ENCODE assay signal across 12 cellular contexts in the genomic region with DNA sequence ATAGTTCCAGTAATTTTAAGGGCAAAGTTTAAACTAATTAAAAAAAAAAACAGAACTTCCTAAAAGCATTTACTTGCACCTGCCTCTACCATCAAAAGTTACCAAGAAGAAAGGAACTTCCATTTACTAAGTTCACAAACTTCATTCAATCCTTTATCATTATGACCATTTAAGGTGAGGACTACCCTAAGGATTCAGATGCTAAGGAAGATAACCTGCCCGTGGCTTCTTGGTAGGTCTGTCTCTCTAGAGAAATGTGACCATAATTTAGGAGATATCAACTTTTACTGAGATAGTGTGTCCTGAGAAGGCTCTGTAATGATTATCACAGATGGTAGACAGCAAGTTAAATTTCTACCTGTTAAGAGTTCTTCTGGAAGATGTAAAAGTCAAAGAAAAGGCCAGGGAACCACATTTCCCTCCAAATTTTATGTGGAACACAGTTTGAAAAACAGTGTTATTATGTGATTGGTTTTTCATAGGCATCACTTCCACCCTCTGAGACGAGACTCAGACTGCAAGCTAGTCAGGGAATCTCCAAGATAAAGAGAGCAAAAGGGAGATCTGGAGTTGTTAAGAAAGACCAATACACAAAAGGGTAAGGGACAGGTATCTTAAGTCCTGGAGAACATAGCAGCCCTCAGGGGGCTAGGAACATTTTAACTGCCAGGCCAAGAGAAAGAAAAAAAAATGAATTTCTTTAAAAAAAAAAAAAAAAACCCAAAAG. TPM values are rescaled to one million over a fixed set of nuclear protein-coding genes. Genes with fewer than 3 reads are reported as not detected.
DNase-seq lines count a peak whose midpoint lies in the region; ATAC-seq and TF ChIP-seq lines count a peak whose summit lies in the region.
"Had no signal": no experiment of that assay in that cellular context is flagged by ENCODE, and none has a peak within 500 bp of the region (broad histone marks: within the 10 kb centered on the region; RNA-seq: fewer than 3 reads in every experiment).

No MANE protein-coding gene starts in this region.

- no peak for TF ChIP-seq CTCF in RWPE2 (IDR thresholded peaks at IDR 0.05; ENCODE audit: poor library complexity, severe bottlenecking)
- TF ChIP-seq CTCF in foreskin keratinocyte (conservative IDR thresholded peaks at IDR 0.05), result no peak

- no peaks in the 10 kb centered on the region for H3K27me3 Mint-ChIP-seq in activated CD4-positive, alpha-beta T cell treated with anti-CD3 and anti-CD28 coated beads for 36 hours

- no peaks in the 10 kb centered on the region for H3K27me3 ChIP-seq in RWPE2 (ENCODE audit: insufficient read depth, poor library complexity, severe bottlenecking)
- no peaks in the 10 kb centered on the region for H3K27me3 ChIP-seq in foreskin keratinocyte
- no peaks in the 10 kb centered on the region for H3K27me3 ChIP-seq in rectal smooth muscle tissue (ENCODE audit: control insufficient read depth, insufficient read depth, low read length)
- no peaks in the 10 kb centered on the region for H3K27me3 ChIP-seq in right cardiac atrium (ENCODE audit: control insufficient read depth, insufficient read depth)
- H3K27me3 ChIP-seq: heart left ventricle, tibial artery had no signal

- 58% methylated on average over 2 of the region's 2 CpGs for WGBS in right cardiac atrium

- no peak for DNase-seq in activated CD4-positive, alpha-beta T cell treated with anti-CD3 and anti-CD28 coated beads for 36 hours
- no peak for DNase-seq in activated CD4-positive, alpha-beta T cell treated with anti-CD3 and anti-CD28 coated beads, Interleukin-2, amount 50 U/mL, for 4 hours
- no peak for DNase-seq in RWPE2 (ENCODE audit: low spot score)
- no peak for DNase-seq in foreskin keratinocyte
- no peak for DNase-seq in activated CD4-positive, CD25-positive, alpha-beta regulatory T cell (lab: John Stamatoyannopoulos, UW)
- DNase-seq in right cardiac atrium, result no peak
- DNase-seq in NCI-H187 (lab: John Stamatoyannopoulos, UW), result no peak
- DNase-seq: H7, heart left ventricle, NCI-H146, tibial artery had no signal

- POLR2A ChIA-PET in activated CD4-positive, alpha-beta T cell treated with anti-CD3 and anti-CD28 coated beads for 36 hours (lab: Charles Lee), result no interaction called here

- H3K9me3 ChIP-seq in RWPE2 (ENCODE audit: severe bottlenecking) (no peaks in the 10 kb centered on the region), right cardiac atrium (ENCODE audit: control insufficient read depth, low read length) (no peaks in the 10 kb centered on the region)
- H3K9me3 ChIP-seq: heart left ventricle, tibial artery had no signal

- intact Hi-C loops in activated CD4-positive, alpha-beta T cell treated with anti-CD3 and anti-CD28 coated beads for 36 hours (cut with DNase I, micrococcal nuclease), result loop anchor here in 1 of 2 experiments (10.0 kb wide), 1 partner anchor 257 kb away; the partner anchor contains the start of gene FNBP4
- intact Hi-C loops in right cardiac atrium (cut with DNase I), result no loop called here

- H3K27ac Mint-ChIP-seq in activated CD4-positive, alpha-beta T cell treated with anti-CD3 and anti-CD28 coated beads for 36 hours, result peak overlapping the region; percentile 90

- no peaks in the 10 kb centered on the region for H3K9me3 Mint-ChIP-seq in activated CD4-positive, alpha-beta T cell treated with anti-CD3 and anti-CD28 coated beads for 36 hours (ENCODE audit: low read depth)

- H3K4me3 Mint-ChIP-seq in activated CD4-positive, alpha-beta T cell treated with anti-CD3 and anti-CD28 coated beads for 36 hours, result peak overlapping the region; percentile 48

- peaks cover 60% of the 10 kb centered on the region for H3K4me1 ChIP-seq in RWPE2 (ENCODE audit: insufficient read depth, poor library complexity, severe bottlenecking)
- H3K4me1 ChIP-seq in foreskin keratinocyte, result peaks cover 32% of the 10 kb centered on the region
- peaks cover 16% of the 10 kb centered on the region for H3K4me1 ChIP-seq in rectal smooth muscle tissue (ENCODE audit: control insufficient read depth, insufficient read depth, low read length)
- peaks cover 2% of the 10 kb centered on the region for H3K4me1 ChIP-seq in right cardiac atrium (ENCODE audit: control insufficient read depth, insufficient read depth, low read length)

- peaks cover 90% of the 10 kb centered on the region for H3K4me1 Mint-ChIP-seq in activated CD4-positive, alpha-beta T cell treated with anti-CD3 and anti-CD28 coated beads for 36 hours

- H3K27ac ChIP-seq in RWPE2 (ENCODE audit: poor library complexity, severe bottlenecking) (peak overlapping the region; percentile 90), foreskin keratinocyte (peak overlapping the region; percentile 24), rectal smooth muscle tissue (ENCODE audit: low read depth, low read length) (peak overlapping the region; percentile 12), right cardiac atrium (ENCODE audit: low read length) (no peak overlapping the region)

- H3K9ac ChIP-seq in rectal smooth muscle tissue (ENCODE audit: low read length), result no peak overlapping the region

- CTCF ChIA-PET in activated CD4-positive, alpha-beta T cell treated with anti-CD3 and anti-CD28 coated beads for 36 hours (lab: Charles Lee), result interaction anchor here (0.8 kb wide), 1 partner anchor 10 kb away, joined by 4 read pairs; no protein-coding TSS in a partner anchor

- H3K4me3 ChIP-seq in RWPE2 (ENCODE audit: severe bottlenecking) (no peak overlapping the region), rectal smooth muscle tissue (ENCODE audit: low read length) (no peak overlapping the region), right cardiac atrium (ENCODE audit: low read length) (no peak overlapping the region)
- H3K4me3 ChIP-seq: heart left ventricle, tibial artery had no signal

- no peak for ATAC-seq in activated CD4-positive, alpha-beta T cell treated with anti-CD3 and anti-CD28 coated beads for 36 hours
- ATAC-seq in RWPE2 (ENCODE audit: low read depth) (no peak), foreskin keratinocyte (no peak), right cardiac atrium (no peak)
- ATAC-seq: heart left ventricle had no signal

- H3K36me3 Mint-ChIP-seq in activated CD4-positive, alpha-beta T cell treated with anti-CD3 and anti-CD28 coated beads for 36 hours (ENCODE audit: low read depth), result peaks cover 37% of the 10 kb centered on the region

- H3K36me3 ChIP-seq in RWPE2 (ENCODE audit: low read depth) (peaks cover 38% of the 10 kb centered on the region), rectal smooth muscle tissue (ENCODE audit: control insufficient read depth, insufficient read depth, low read length) (no peaks in the 10 kb centered on the region)
- H3K36me3 ChIP-seq: heart left ventricle, tibial artery had no signal

RNA-seq across cellular contexts. Expression of gene CELF1, which starts 44.9 kb away (rescaled TPM):
- total RNA-seq in activated CD4-positive, alpha-beta T cell treated with anti-CD3 and anti-CD28 coated beads for 36 hours, result 100 to 1,000 TPM; 132 to 143 TPM
- 84.1 and 93.3 TPM in 2 replicates for total RNA-seq in foreskin keratinocyte
- 26.7 and 28.8 TPM in 2 replicates for polyA plus RNA-seq in foreskin keratinocyte
- total RNA-seq in right cardiac atrium, result 10 to 100 TPM; 54.8 to 79.8 (median 73.4) TPM
- 26.9 TPM for polyA plus RNA-seq in right cardiac atrium

RNA-seq across cellular contexts. Expression of gene PTPMT1, which starts 57.4 kb away (rescaled TPM):
- total RNA-seq in activated CD4-positive, alpha-beta T cell treated with anti-CD3 and anti-CD28 coated beads for 36 hours, result 10 to 100 TPM; 35.6 to 41.5 TPM
- 112 and 118 TPM in 2 replicates for total RNA-seq in foreskin keratinocyte
- polyA plus RNA-seq in foreskin keratinocyte, result 145 and 159 TPM in 2 replicates
- 10 to 100 TPM; 13.9 to 17.2 (median 15.3) TPM for total RNA-seq in right cardiac atrium
- polyA plus RNA-seq in right cardiac atrium, result 22.5 TPM

RNA-seq across cellular contexts. Expression of gene RAPSN, which starts 59.1 kb away (rescaled TPM):
- under 1 TPM in 1 of 2 experiments, not detected in 1; 0.21 TPM for total RNA-seq in activated CD4-positive, alpha-beta T cell treated with anti-CD3 and anti-CD28 coated beads for 36 hours
- total RNA-seq in foreskin keratinocyte (0.14 and 0.18 TPM in 2 replicates), right cardiac atrium (under 1 TPM; 0.17 to 0.50 (median 0.39) TPM)
- polyA plus RNA-seq in foreskin keratinocyte (0.10 and 0.32 TPM in 2 replicates), right cardiac atrium (0.23 TPM)
